Comparison of ENCODE assay signal across 24 cellular contexts in the genomic region with DNA sequence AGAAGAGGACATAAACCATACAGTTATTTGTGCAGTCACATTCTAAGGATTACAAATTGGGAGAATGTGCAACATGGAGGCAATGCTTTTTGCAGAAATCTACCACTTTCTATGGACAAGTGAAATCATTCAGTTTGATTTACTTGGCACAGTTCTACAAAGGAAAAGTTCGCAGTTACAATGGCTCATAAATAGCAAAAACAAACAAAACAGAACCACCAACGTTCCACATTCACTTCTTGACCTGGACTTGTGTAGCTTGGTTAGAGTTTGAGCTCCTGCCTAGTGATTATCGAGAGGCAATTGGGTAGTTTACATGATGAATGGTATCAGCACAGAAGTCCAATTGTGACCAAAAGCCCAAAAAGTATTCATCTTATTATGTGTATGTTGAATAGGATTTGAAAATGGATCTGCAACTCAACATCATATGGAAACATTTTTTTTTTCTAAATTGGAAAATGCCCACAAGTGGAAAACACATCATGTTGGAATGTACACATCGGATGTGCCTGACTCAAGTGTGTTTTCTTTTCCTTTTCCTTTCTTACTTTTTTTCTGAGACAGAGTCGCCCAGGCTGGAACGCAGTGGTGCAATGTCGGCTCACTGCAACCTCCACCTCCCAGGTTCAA.
DNase-seq lines count a peak whose midpoint lies in the region; ATAC-seq and TF ChIP-seq lines count a peak whose summit lies in the region.
"Had no signal": no experiment of that assay in that cellular context is flagged by ENCODE, and none has a peak within 500 bp of the region (broad histone marks: within the 10 kb centered on the region; RNA-seq: fewer than 3 reads in every experiment).

No MANE protein-coding gene starts in this region.

- H3K36me3 ChIP-seq in MG63: no peaks in the 10 kb centered on the region
- H3K36me3 ChIP-seq: esophagus muscularis mucosa, uterus had no signal

- H3K27ac Mint-ChIP-seq in activated naive CD4-positive, alpha-beta T cell treated with anti-CD3 and anti-CD28 coated beads, Interleukin-2, amount 50 U/mL, for 72 hours: no peak overlapping the region
- H3K27ac Mint-ChIP-seq: activated naive CD8-positive, alpha-beta T cell treated with anti-CD3 and anti-CD28 coated beads, Interleukin-2, amount 10 ng/mL, durations not matched to agents 7 days and 5 days; brain; CD4-positive, alpha-beta memory T cell; mesothelial cell of epicardium; naive thymus-derived CD4-positive, alpha-beta T cell; stimulated activated naive CD8-positive, alpha-beta T cell treated with anti-CD3 and anti-CD28 coated beads, Interleukin-15, Interleukin-2, amounts not matched to agents 100 ng/mL and 50 ng/mL, for 24 hours; T-helper 2 cell treated with Interferon-gamma antibody and Interleukin-4, amounts not matched to agents 5 μg/mL and 100 μg/mL, for 36 hours had no signal

- no peaks in the 10 kb centered on the region for H3K27me3 ChIP-seq in MG63
- H3K27me3 ChIP-seq: esophagus muscularis mucosa had no signal

- H3K9me3 Mint-ChIP-seq in activated naive CD4-positive, alpha-beta T cell treated with anti-CD3 and anti-CD28 coated beads, Interleukin-2, amount 50 U/mL, for 72 hours: peaks cover 0 to 3% of the 10 kb centered on the region in 2 donors
- H3K9me3 Mint-ChIP-seq: activated naive CD8-positive, alpha-beta T cell treated with anti-CD3 and anti-CD28 coated beads, Interleukin-2, amount 10 ng/mL, durations not matched to agents 7 days and 5 days; mesothelial cell of epicardium; stimulated activated naive CD8-positive, alpha-beta T cell treated with anti-CD3 and anti-CD28 coated beads, Interleukin-15, Interleukin-2, amounts not matched to agents 100 ng/mL and 50 ng/mL, for 24 hours; T-helper 2 cell treated with Interferon-gamma antibody and Interleukin-4, amounts not matched to agents 5 μg/mL and 100 μg/mL, for 36 hours had no signal

- H3K4me3 ChIP-seq in MG63: no peak overlapping the region
- H3K4me3 ChIP-seq in astrocyte of the spinal cord (ENCODE audit: low read depth, low read length): no peak overlapping the region
- no peak overlapping the region for H3K4me3 ChIP-seq in fibroblast of villous mesenchyme (ENCODE audit: low read depth, low read length)
- H3K4me3 ChIP-seq: esophagus muscularis mucosa, uterus had no signal

- H3K36me3 Mint-ChIP-seq in activated naive CD4-positive, alpha-beta T cell treated with anti-CD3 and anti-CD28 coated beads, Interleukin-2, amount 50 U/mL, for 72 hours: no peaks in the 10 kb centered on the region
- H3K36me3 Mint-ChIP-seq: activated naive CD8-positive, alpha-beta T cell treated with anti-CD3 and anti-CD28 coated beads, Interleukin-2, amount 10 ng/mL, durations not matched to agents 7 days and 5 days; brain; CD4-positive, alpha-beta memory T cell; mesothelial cell of epicardium; naive thymus-derived CD4-positive, alpha-beta T cell had no signal

- ATAC-seq in activated naive CD4-positive, alpha-beta T cell treated with anti-CD3 and anti-CD28 coated beads, Interleukin-2, amount 50 U/mL, for 72 hours: no peak
- no peak for ATAC-seq in GM18868 (IDR thresholded peaks at IDR 0.05; ENCODE audit: unreplicated experiment)
- ATAC-seq: left ventricle myocardium superior; naive thymus-derived CD4-positive, alpha-beta T cell had no signal

- TF ChIP-seq CTCF in astrocyte of the spinal cord (IDR thresholded peaks at IDR 0.05; ENCODE audit: low read depth, low read length) (no peak), fibroblast of villous mesenchyme (IDR thresholded peaks at IDR 0.05; ENCODE audit: insufficient read depth, low read depth, low read length) (no peak)

- no peaks in the 10 kb centered on the region for H3K9me3 ChIP-seq in MG63
- H3K9me3 ChIP-seq: esophagus muscularis mucosa, uterus had no signal

- in situ Hi-C loops in astrocyte of the spinal cord (cut with HindIII; ENCODE audit: low sequenced_read_pairs): no loop called here

- DNase-seq in Daoy (ENCODE audit: low read depth) (peak; percentile 53), MG63 (peak; percentile 5), astrocyte of the spinal cord (ENCODE audit: low read depth, low spot score) (peak; percentile 74), fibroblast of villous mesenchyme (ENCODE audit: low read depth) (peak; percentile 4), NCI-H526 (lab: John Stamatoyannopoulos, UW) (no peak), mucosa of gallbladder (ENCODE audit: low spot score) (no peak)
- DNase-seq in activated naive CD4-positive, alpha-beta T cell treated with anti-CD3 and anti-CD28 coated beads, Interleukin-2, amount 50 U/mL, for 72 hours (ENCODE audit: low spot score in 2 of 2): no peak
- DNase-seq: activated CD4-positive, alpha-beta T cell treated with anti-CD3 and anti-CD28 coated beads for 48 hours; activated CD8-positive, alpha-beta memory T cell treated with anti-CD3 and anti-CD28 coated beads for 24 hours; activated effector memory CD4-positive, alpha-beta T cell treated with anti-CD3 and anti-CD28 coated beads, Interleukin-2, amount 50 U/mL, for 16 hours; activated naive CD8-positive, alpha-beta T cell treated with anti-CD3 and anti-CD28 coated beads, Interleukin-2, amount 10 ng/mL, durations not matched to agents 7 days and 5 days; CD4-positive, alpha-beta memory T cell; islet precursor cell; KG1; left ventricle myocardium superior; naive thymus-derived CD4-positive, alpha-beta T cell; NCI-H1436; uterus had no signal

Comparison
In these comparisons a context has a peak if more than half of its experiments do, and no peak if none do; other contexts are left out.
1. DNase-seq: peak in Daoy (single experiment), MG63 (single experiment), astrocyte of the spinal cord (single experiment) and fibroblast of villous mesenchyme (single experiment); none in activated naive CD4-positive, alpha-beta T cell treated with anti-CD3 and anti-CD28 coated beads, Interleukin-2, amount 50 U/mL, for 72 hours (0 of 2), NCI-H526 (0 of 2) and mucosa of gallbladder (single experiment).